In genomic region chr9:92650296-92650695, GRCh38 we compare ENCODE assay signal across 23 cellular contexts. TPM values are rescaled to one million over a fixed set of nuclear protein-coding genes. Genes with fewer than 3 reads are reported as not detected.
DNase-seq lines count a peak whose midpoint lies in the region; ATAC-seq lines count a peak whose summit lies in the region.
"Had no signal": no experiment of that assay in that cellular context is flagged by ENCODE, and none has a peak within 500 bp of the region (broad histone marks: within the 10 kb centered on the region; RNA-seq: fewer than 3 reads in every experiment).

No MANE protein-coding gene starts in this region.

- H3K36me3 ChIP-seq in GM23248 (ENCODE audit: low read depth) (peaks cover 27% of the 10 kb centered on the region), muscle layer of colon (ENCODE audit: insufficient read depth, low read length) (peaks cover 9% of the 10 kb centered on the region), stomach smooth muscle (ENCODE audit: control insufficient read depth in 2 of 2, insufficient read depth in 2 of 2, low read length in 2 of 2) (peaks cover 16 to 24% of the 10 kb centered on the region in 2 donors)

- no peaks in the 10 kb centered on the region for H3K27me3 Mint-ChIP-seq in central memory CD8-positive, alpha-beta T cell
- H3K27me3 Mint-ChIP-seq: activated CD4-positive, alpha-beta T cell treated with anti-CD3 and anti-CD28 coated beads, Interleukin-2, amount 10 ng/mL, durations not matched to agents 7 days and 5 days; activated T-cell treated with anti-CD3 and anti-CD28 coated beads, Interleukin-2, amount 50 U/mL, for 24 hours; CD8-positive, alpha-beta memory T cell; dendritic cell treated with granulocyte-macrophage colony-stimulating factor and Interleukin-4, amounts not matched to agents 40 ng/mL and 50 ng/mL, for 4 days; naive B cell; progenitor cell of endocrine pancreas; stimulated activated memory B cell treated with anti-CD40 and anti-IgM and Interleukin-4, amounts not matched to agents 10 μg/mL and 1 μg/mL and 100 μg/mL, for 72 hours; T-cell had no signal

- H4K20me1 ChIP-seq in GM23248 (ENCODE audit: insufficient read depth): no peaks in the 10 kb centered on the region

- peak overlapping the region; percentile 65 for H3K9ac ChIP-seq in GM23248
- no peak overlapping the region for H3K9ac ChIP-seq in muscle layer of colon (ENCODE audit: low read length)
- no peak overlapping the region for H3K9ac ChIP-seq in stomach smooth muscle (ENCODE audit: low read length in 2 of 2)

- H3K4me3 Mint-ChIP-seq in central memory CD8-positive, alpha-beta T cell: no peak overlapping the region
- H3K4me3 Mint-ChIP-seq: activated CD4-positive, alpha-beta T cell treated with anti-CD3 and anti-CD28 coated beads, Interleukin-2, amount 10 ng/mL, durations not matched to agents 7 days and 5 days; activated T-cell treated with anti-CD3 and anti-CD28 coated beads, Interleukin-2, amount 50 U/mL, for 24 hours; CD8-positive, alpha-beta memory T cell; dendritic cell treated with granulocyte-macrophage colony-stimulating factor and Interleukin-4, amounts not matched to agents 40 ng/mL and 50 ng/mL, for 4 days; GM23338; stimulated activated memory B cell treated with anti-CD40 and anti-IgM and Interleukin-4, amounts not matched to agents 10 μg/mL and 1 μg/mL and 100 μg/mL, for 72 hours; T-cell; WTC11 had no signal

- H3K27me3 ChIP-seq in GM23248 (replicated peaks; ENCODE audit: insufficient read depth) (no peaks in the 10 kb centered on the region), muscle layer of colon (ENCODE audit: control insufficient read depth in 1 of 2, insufficient read depth in 2 of 2, low read length in 2 of 2) (no peaks in the 10 kb centered on the region), stomach smooth muscle (ENCODE audit: control insufficient read depth in 1 of 2, insufficient read depth in 2 of 2, low read length in 2 of 2) (no peaks in the 10 kb centered on the region)

- no peak for ATAC-seq in central memory CD8-positive, alpha-beta T cell (replicated peaks; ENCODE audit: extremely low read depth, poor library complexity, severe bottlenecking)
- no peak for ATAC-seq in HG03175 (IDR thresholded peaks at IDR 0.05; ENCODE audit: unreplicated experiment)
- ATAC-seq: esophagus mucosa; GM23338; stimulated activated memory B cell treated with anti-CD40 and anti-IgM and Interleukin-4, amounts not matched to agents 10 μg/mL and 1 μg/mL and 100 μg/mL, for 72 hours; T-cell; WTC11 had no signal

- in situ Hi-C loops in GM23248 (cut with MboI): no loop called here

- H3K4me1 Mint-ChIP-seq in central memory CD8-positive, alpha-beta T cell: no peaks in the 10 kb centered on the region
- H3K4me1 Mint-ChIP-seq: GM23338, T-cell, WTC11 had no signal

- peaks cover 86% of the 10 kb centered on the region for H3K79me2 ChIP-seq in GM23248 (ENCODE audit: insufficient read depth)

- no peaks in the 10 kb centered on the region for H3K9me2 ChIP-seq in GM23248 (ENCODE audit: insufficient read depth)

- DNase-seq in GM23248 (no peak), epidermal melanocyte (ENCODE audit: insufficient read length, low spot score) (no peak), activated gamma-delta T cell (lab: John Stamatoyannopoulos, UW) (no peak)
- DNase-seq in central memory CD8-positive, alpha-beta T cell (ENCODE audit: low spot score in 2 of 2): no peak
- DNase-seq: activated CD4-positive, alpha-beta T cell treated with anti-CD3 and anti-CD28 coated beads, Interleukin-2, amount 10 ng/mL, durations not matched to agents 7 days and 5 days; activated gamma-delta T cell treated with Interleukin-2 at 50 U/mL for 16 hours; activated T-cell treated with anti-CD3 and anti-CD28 coated beads, Interleukin-2, amount 50 U/mL, for 24 hours; CD8-positive, alpha-beta memory T cell; foreskin melanocyte; naive B cell; NCI-H146; NCI-H2107; RPMI8226; T-cell had no signal

- H3K9me3 Mint-ChIP-seq in central memory CD8-positive, alpha-beta T cell: no peaks in the 10 kb centered on the region
- H3K9me3 Mint-ChIP-seq: dendritic cell treated with granulocyte-macrophage colony-stimulating factor and Interleukin-4, amounts not matched to agents 40 ng/mL and 50 ng/mL, for 4 days; GM23338; WTC11 had no signal

- H3K4me3 ChIP-seq in GM23248 (no peak overlapping the region), muscle layer of colon (ENCODE audit: low read depth in 1 of 2, low read length in 2 of 2) (no peak overlapping the region), stomach smooth muscle (ENCODE audit: low read length in 2 of 2) (peak overlapping the region; percentile 21 to 60)
- H3K4me3 ChIP-seq: GM23338 had no signal

- H3F3A ChIP-seq in GM23248 (ENCODE audit: insufficient read depth): peaks cover 25% of the 10 kb centered on the region

- H3K27ac Mint-ChIP-seq in central memory CD8-positive, alpha-beta T cell (ENCODE audit: low read depth): peak overlapping the region; percentile 44
- H3K27ac Mint-ChIP-seq: activated CD4-positive, alpha-beta T cell treated with anti-CD3 and anti-CD28 coated beads, Interleukin-2, amount 10 ng/mL, durations not matched to agents 7 days and 5 days; activated T-cell treated with anti-CD3 and anti-CD28 coated beads, Interleukin-2, amount 50 U/mL, for 24 hours; dendritic cell treated with granulocyte-macrophage colony-stimulating factor and Interleukin-4, amounts not matched to agents 40 ng/mL and 50 ng/mL, for 4 days; GM23338; progenitor cell of endocrine pancreas; stimulated activated memory B cell treated with anti-CD40 and anti-IgM and Interleukin-4, amounts not matched to agents 10 μg/mL and 1 μg/mL and 100 μg/mL, for 72 hours; T-cell; WTC11 had no signal

- H3K4me2 ChIP-seq in GM23248 (ENCODE audit: unreplicated experiment): peak overlapping the region; percentile 54
- H3K4me2 ChIP-seq: GM23338 had no signal

- no peak overlapping the region for H2AFZ ChIP-seq in GM23248
- H2AFZ ChIP-seq: GM23338 had no signal

- no peaks in the 10 kb centered on the region for H3K9me3 ChIP-seq in GM23248 (ENCODE audit: low read depth)
- H3K9me3 ChIP-seq in muscle layer of colon (ENCODE audit: low read length): no peaks in the 10 kb centered on the region
- no peaks in the 10 kb centered on the region for H3K9me3 ChIP-seq in stomach smooth muscle (ENCODE audit: control insufficient read depth in 2 of 2, low read length in 2 of 2)

- peaks cover 36% of the 10 kb centered on the region for H3K4me1 ChIP-seq in GM23248 (ENCODE audit: insufficient read depth)
- peaks cover 28% of the 10 kb centered on the region for H3K4me1 ChIP-seq in muscle layer of colon (ENCODE audit: insufficient read depth, low read length)
- H3K4me1 ChIP-seq in stomach smooth muscle (ENCODE audit: control insufficient read depth, insufficient read depth, low read length): peaks cover 27% of the 10 kb centered on the region

- peaks cover 48% of the 10 kb centered on the region for H3K36me3 Mint-ChIP-seq in central memory CD8-positive, alpha-beta T cell (ENCODE audit: insufficient read depth)

- WGBS in GM23248 (ENCODE audit: low coverage in 1 of 2, low lambda C conversion rate in 2 of 2, missing lambda C conversion rate in 2 of 2), 2 experiments: 98 to 100% methylated on average over 6 of the region's 6 CpGs

- H3K27ac ChIP-seq in GM23248 (peak overlapping the region; percentile 83), muscle layer of colon (ENCODE audit: low read depth, low read length) (peak overlapping the region; percentile 20), stomach smooth muscle (ENCODE audit: low read length) (peak overlapping the region; percentile 80)

RNA-seq across cellular contexts. Expression of gene IPPK, which starts 19.6 kb away (rescaled TPM):
- total RNA-seq in GM23248 (2014; rRNA removed; shearing (Covaris generic)): 17.8 and 18.3 TPM in 2 replicates
- 10.4 and 10.7 TPM in 2 replicates for polyA plus RNA-seq in GM23248 (2016; fragmentation: Nextera tagmentation; extraction: Ambion mirVana)

Comparison
In these comparisons a context has a peak if more than half of its experiments do, and no peak if none do; other contexts are left out.
1. H3K27ac ChIP-seq: peak in every context shown above with its lines; median percentile 83 in GM23248; 80 in stomach smooth muscle; 20 in muscle layer of colon.
2. H3K4me3 ChIP-seq: peak in stomach smooth muscle (2 of 2); none in GM23248 (single experiment) and muscle layer of colon (0 of 2).